28 cellular contexts compared by ENCODE assay signal in genomic region chr9:23799521-23799920, GRCh38. TPM values are rescaled to one million over a fixed set of nuclear protein-coding genes. Genes with fewer than 3 reads are reported as not detected.
"Had no signal": no experiment of that assay in that cellular context is flagged by ENCODE, and none has a peak within 500 bp of the region (broad histone marks: within the 10 kb centered on the region; RNA-seq: fewer than 3 reads in every experiment).

No MANE protein-coding gene starts in this region.

- H3K27me3 ChIP-seq: left lung, ovary, stomach, testis, thyroid gland, transverse colon, upper lobe of left lung, vagina had no signal

- H3K4me1 ChIP-seq: left lung, lower lobe of right lung, prostate gland, stomach, testis, thyroid gland, transverse colon, upper lobe of left lung, vagina had no signal

- H3K9me3 Mint-ChIP-seq: nephron progenitor cell; stimulated activated naive B cell treated with anti-CD40 and anti-IgM and Interleukin-4, amounts not matched to agents 10 μg/mL and 1 μg/mL and 100 μg/mL, for 72 hours had no signal

- ATAC-seq: left colon; left lung; lower lobe of right lung; naive thymus-derived CD8-positive, alpha-beta T cell; right cardiac atrium; sciatic nerve; stimulated activated naive B cell treated with anti-CD40 and anti-IgM and Interleukin-4, amounts not matched to agents 10 μg/mL and 1 μg/mL and 100 μg/mL, for 72 hours; stimulated activated naive CD8-positive, alpha-beta T cell treated with anti-CD3 and anti-CD28 coated beads, Interleukin-15, Interleukin-2, amounts not matched to agents 100 U/mL and 50 U/mL, for 24 hours had no signal

- H3K9me3 ChIP-seq: lower lobe of right lung, ovary, prostate gland, testis, thyroid gland, transverse colon, upper lobe of left lung, vagina had no signal

- H3K4me3 Mint-ChIP-seq: immature natural killer cell; naive thymus-derived CD8-positive, alpha-beta T cell; nephron progenitor cell; stimulated activated naive B cell treated with anti-CD40 and anti-IgM and Interleukin-4, amounts not matched to agents 10 μg/mL and 1 μg/mL and 100 μg/mL, for 72 hours had no signal

- H3K27ac Mint-ChIP-seq: immature natural killer cell; naive thymus-derived CD8-positive, alpha-beta T cell; nephron progenitor cell; stimulated activated naive B cell treated with anti-CD40 and anti-IgM and Interleukin-4, amounts not matched to agents 10 μg/mL and 1 μg/mL and 100 μg/mL, for 72 hours had no signal

- H3K27ac ChIP-seq: left lung, lower lobe of right lung, ovary, prostate gland, skin epidermis, stomach, testis, thyroid gland, transverse colon, upper lobe of left lung, vagina had no signal

- H3K27me3 Mint-ChIP-seq: naive thymus-derived CD8-positive, alpha-beta T cell; stimulated activated naive B cell treated with anti-CD40 and anti-IgM and Interleukin-4, amounts not matched to agents 10 μg/mL and 1 μg/mL and 100 μg/mL, for 72 hours had no signal

- H3K4me1 Mint-ChIP-seq: immature natural killer cell; naive thymus-derived CD8-positive, alpha-beta T cell; stimulated activated naive B cell treated with anti-CD40 and anti-IgM and Interleukin-4, amounts not matched to agents 10 μg/mL and 1 μg/mL and 100 μg/mL, for 72 hours had no signal

- H3K36me3 Mint-ChIP-seq: immature natural killer cell; naive thymus-derived CD8-positive, alpha-beta T cell; stimulated activated naive B cell treated with anti-CD40 and anti-IgM and Interleukin-4, amounts not matched to agents 10 μg/mL and 1 μg/mL and 100 μg/mL, for 72 hours had no signal

- DNase-seq: hypothalamus; immature natural killer cell; kidney; left colon; left lung; lower lobe of right lung; mammary epithelial cell; mesenchymal stem cell; naive thymus-derived CD8-positive, alpha-beta T cell; nephron progenitor cell; ovary; retina; right cardiac atrium; stimulated activated CD4-positive, alpha-beta T cell treated with anti-CD3 and anti-CD28 coated beads, Interleukin-12 subunit alpha, Interleukin-12 subunit beta, amount 100 ng/mL, for 4 hours; stimulated activated CD4-positive, alpha-beta T cell treated with anti-CD3 and anti-CD28 coated beads, Interleukin-15, amount 100 ng/mL, for 24 hours; stimulated activated CD4-positive, alpha-beta T cell treated with anti-CD3 and anti-CD28 coated beads, Interleukin-2, amount 100 ng/mL, for 24 hours; stimulated activated CD4-positive, alpha-beta T cell treated with anti-CD3 and anti-CD28 coated beads, Interleukin-4, amount 100 ng/mL, for 1 hour; stimulated activated naive B cell treated with anti-CD40 and anti-IgM and Interleukin-4, amounts not matched to agents 10 μg/mL and 1 μg/mL and 100 μg/mL, for 72 hours; stimulated activated naive CD8-positive, alpha-beta T cell treated with anti-CD3 and anti-CD28 coated beads, Interleukin-15, Interleukin-2, amounts not matched to agents 100 U/mL and 50 U/mL, for 24 hours; stomach; testis; thyroid gland; transverse colon; upper lobe of left lung had no signal

RNA-seq across cellular contexts. Expression of gene ELAVL2, which starts 26.5 kb away (rescaled TPM):
- total RNA-seq: lower lobe of right lung; naive thymus-derived CD8-positive, alpha-beta T cell had no signal
